In the genomic region with DNA sequence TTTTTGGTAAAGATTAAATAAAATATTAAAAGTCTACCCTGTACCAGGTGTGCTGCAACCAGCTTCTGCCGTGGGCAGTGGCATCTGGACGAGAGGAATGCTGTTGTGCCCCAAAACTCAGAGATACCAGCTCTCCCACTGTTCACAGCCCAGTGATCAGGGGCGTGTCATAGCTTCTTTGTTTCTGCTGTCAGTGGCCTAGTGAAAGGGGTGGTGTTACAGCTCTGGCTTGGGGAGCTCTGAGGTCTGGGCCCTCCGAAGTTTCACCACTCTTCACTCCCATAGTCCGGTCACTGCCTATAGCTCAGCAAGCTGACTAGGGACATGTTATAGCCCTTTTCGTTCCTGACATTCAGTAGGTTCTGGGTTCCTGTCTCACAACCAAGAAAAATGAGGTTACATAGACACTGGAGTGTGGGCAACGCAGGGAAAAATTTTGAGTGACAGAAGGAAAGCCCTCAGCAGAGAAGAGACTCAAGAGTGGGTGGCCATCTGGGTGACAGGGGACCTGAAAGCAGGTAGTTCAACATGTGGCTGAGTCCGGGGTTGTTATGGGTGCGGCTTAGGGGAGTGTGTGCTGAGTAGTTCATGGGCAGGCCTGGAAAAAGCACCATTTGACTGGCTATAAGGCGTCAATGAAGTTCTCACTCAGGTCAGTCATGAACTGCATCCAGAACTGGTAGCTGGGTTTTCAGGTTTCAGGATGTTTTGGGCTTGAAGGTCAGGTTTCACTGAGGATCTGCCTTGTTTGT, we compare ENCODE assay signal across 16 cellular contexts.
A peak's percentile ranks its signal among the peaks of the same experiment; 100 is the strongest.
DNase-seq lines count a peak whose midpoint lies in the region; ATAC-seq, FAIRE-seq and TF ChIP-seq lines count a peak whose summit lies in the region.
"Had no signal": no experiment of that assay in that cellular context is flagged by ENCODE, and none has a peak within 500 bp of the region (broad histone marks: within the 10 kb centered on the region; RNA-seq: fewer than 3 reads in every experiment).

No MANE protein-coding gene starts in this region.

- H3K4me3 Mint-ChIP-seq in astrocyte (ENCODE audit: unreplicated experiment): no peak overlapping the region
- no peak overlapping the region for H3K4me3 Mint-ChIP-seq in activated naive CD8-positive, alpha-beta T cell treated with anti-CD3 and anti-CD28 coated beads for 36 hours
- H3K4me3 Mint-ChIP-seq: CD8-positive, alpha-beta memory T cell; IgD-negative memory B cell had no signal

- H3K4me2 ChIP-seq in HepG2 (ENCODE audit: low read depth, low read length) (no peak overlapping the region), astrocyte (ENCODE audit: low read length) (no peak overlapping the region)
- H3K4me2 ChIP-seq: BLaER1 had no signal

- no peak for TF ChIP-seq RAD21 in HepG2 (CRISPR knock-in tag; IDR thresholded peaks at IDR 0.05)

- WGBS in HepG2 (ENCODE audit: low lambda C conversion rate): 1% methylated on average over 10 of the region's 10 CpGs
- 63% methylated on average over 9 of the region's 10 CpGs for WGBS in right lobe of liver (ENCODE audit: insufficient coverage, low coverage, low lambda C conversion rate, missing lambda C conversion rate)

- H3K4me3 ChIP-seq in HepG2 (replicated peaks in 1 of 3; ENCODE audit: insufficient read depth in 1 of 3, low read depth in 2 of 3, low read length in 3 of 3): no peak overlapping the region
- no peak overlapping the region for H3K4me3 ChIP-seq in right lobe of liver
- no peak overlapping the region for H3K4me3 ChIP-seq in astrocyte (ENCODE audit: insufficient read depth, low read depth, low read length)
- H3K4me3 ChIP-seq in neuron (ENCODE audit: low read length): no peak overlapping the region
- H3K4me3 ChIP-seq: BLaER1 had no signal

- H3K27me3 ChIP-seq in HepG2 (ENCODE audit: control insufficient read depth in 1 of 2, insufficient read depth in 2 of 2, low read length in 2 of 2) (no peaks in the 10 kb centered on the region), right lobe of liver (no peaks in the 10 kb centered on the region), astrocyte (ENCODE audit: insufficient read depth, low read length) (no peaks in the 10 kb centered on the region), neuron (ENCODE audit: insufficient read depth, low read length) (no peaks in the 10 kb centered on the region)
- H3K27me3 ChIP-seq: BLaER1 had no signal

- no peaks in the 10 kb centered on the region for H3K9me3 Mint-ChIP-seq in astrocyte (ENCODE audit: unreplicated experiment)
- peaks cover 3% of the 10 kb centered on the region for H3K9me3 Mint-ChIP-seq in activated naive CD8-positive, alpha-beta T cell treated with anti-CD3 and anti-CD28 coated beads for 36 hours

- in situ Hi-C loops in HepG2 (cut with HindIII; ENCODE audit: extremely low pct_ligation_motif_present, low pct_unique_long_range_greater_than_20kb): no loop called here

- no peaks in the 10 kb centered on the region for H3K4me1 Mint-ChIP-seq in astrocyte (ENCODE audit: low read depth, unreplicated experiment)
- H3K4me1 Mint-ChIP-seq in activated naive CD8-positive, alpha-beta T cell treated with anti-CD3 and anti-CD28 coated beads for 36 hours: no peaks in the 10 kb centered on the region
- H3K4me1 Mint-ChIP-seq: CD8-positive, alpha-beta memory T cell; IgD-negative memory B cell had no signal

- no TSS peak for BruUV-seq in HepG2 (replicated peaks; lab: Mats Ljungman, UMichigan)

- H3K4me1 ChIP-seq in HepG2 (ENCODE audit: insufficient read depth, low read length) (no peaks in the 10 kb centered on the region), right lobe of liver (no peaks in the 10 kb centered on the region), astrocyte (ENCODE audit: insufficient read depth, low read length) (no peaks in the 10 kb centered on the region), neuron (ENCODE audit: insufficient read depth, low read length) (peaks cover 4% of the 10 kb centered on the region)
- H3K4me1 ChIP-seq: BLaER1, Caco-2 had no signal

- TF ChIP-seq CTCF in HepG2 (CRISPR knock-in tag; IDR thresholded peaks at IDR 0.05): no peak
- TF ChIP-seq CTCF in right lobe of liver (IDR thresholded peaks at IDR 0.05): no peak
- TF ChIP-seq CTCF in astrocyte (IDR thresholded peaks at IDR 0.05; ENCODE audit: insufficient read depth, low read depth, low read length): no peak

- CTCF ChIA-PET in HepG2 (lab: Yijun Ruan, JAX; ENCODE audit: low intra/inter-chr PET ratio, low total read pairs): no interaction called here

- FAIRE-seq in HepG2 (lab: Jason Lieb, UNC) (no peak), astrocyte (lab: Jason Lieb, UNC) (no peak)
- FAIRE-seq: GM18507 had no signal

- no peaks in the 10 kb centered on the region for H3K36me3 Mint-ChIP-seq in astrocyte (ENCODE audit: low read depth, unreplicated experiment)
- H3K36me3 Mint-ChIP-seq in activated naive CD8-positive, alpha-beta T cell treated with anti-CD3 and anti-CD28 coated beads for 36 hours: no peaks in the 10 kb centered on the region
- H3K36me3 Mint-ChIP-seq: CD8-positive, alpha-beta memory T cell had no signal

- H3K27me3 Mint-ChIP-seq in astrocyte (ENCODE audit: low read depth, unreplicated experiment): no peaks in the 10 kb centered on the region
- H3K27me3 Mint-ChIP-seq in activated naive CD8-positive, alpha-beta T cell treated with anti-CD3 and anti-CD28 coated beads for 36 hours: no peaks in the 10 kb centered on the region
- H3K27me3 Mint-ChIP-seq: IgD-negative memory B cell had no signal

- H2AFZ ChIP-seq in HepG2 (ENCODE audit: low read length) (no peak overlapping the region), astrocyte (ENCODE audit: low read depth, low read length) (peak overlapping the region; percentile 8), neuron (ENCODE audit: low read depth, low read length) (peak overlapping the region; percentile 53)

- no peaks in the 10 kb centered on the region for H3K36me3 ChIP-seq in HepG2 (replicated peaks in 1 of 2; ENCODE audit: control insufficient read depth in 1 of 2, insufficient read depth in 2 of 2, low read length in 2 of 2)
- H3K36me3 ChIP-seq in right lobe of liver: no peaks in the 10 kb centered on the region
- no peaks in the 10 kb centered on the region for H3K36me3 ChIP-seq in astrocyte (ENCODE audit: insufficient read depth, low read length)
- no peaks in the 10 kb centered on the region for H3K36me3 ChIP-seq in neuron (ENCODE audit: insufficient read depth, low read length)
- H3K36me3 ChIP-seq: BLaER1 had no signal

- TF ChIP-seq POLR2A in HepG2 (IDR thresholded peaks at IDR 0.05; ENCODE audit: insufficient read depth in 1 of 2, low read depth in 2 of 2, low read length in 2 of 2) (no peak), right lobe of liver (IDR thresholded peaks at IDR 0.05) (no peak)

- no peak overlapping the region for H3K27ac Mint-ChIP-seq in astrocyte (ENCODE audit: unreplicated experiment)
- H3K27ac Mint-ChIP-seq in activated naive CD8-positive, alpha-beta T cell treated with anti-CD3 and anti-CD28 coated beads for 36 hours: no peak overlapping the region
- H3K27ac Mint-ChIP-seq: CD8-positive, alpha-beta memory T cell; IgD-negative memory B cell had no signal

- H3K9me3 ChIP-seq in HepG2 (ENCODE audit: low read length): no peaks in the 10 kb centered on the region
- no peaks in the 10 kb centered on the region for H3K9me3 ChIP-seq in right lobe of liver
- no peaks in the 10 kb centered on the region for H3K9me3 ChIP-seq in astrocyte (ENCODE audit: insufficient read depth, low read depth, low read length)
- H3K9me3 ChIP-seq in neuron (ENCODE audit: low read length): peaks cover 2% of the 10 kb centered on the region
- H3K9me3 ChIP-seq: BLaER1, Caco-2 had no signal

- DNase-seq in HepG2 (ENCODE audit: low spot score) (no peak), right lobe of liver (no peak), astrocyte (ENCODE audit: low read depth) (no peak), NCI-H526 treated with DMSO at 0.1 percent for 48 hours (lab: John Stamatoyannopoulos, UW) (no peak)
- no peak for DNase-seq in activated naive CD8-positive, alpha-beta T cell treated with anti-CD3 and anti-CD28 coated beads for 36 hours
- DNase-seq: 8988T; AML-193; Caco-2; CD8-positive, alpha-beta memory T cell; GF-D8 had no signal

- POLR2A ChIA-PET in HepG2 (lab: Yijun Ruan, JAX): no interaction called here

- no peak overlapping the region for H3K9ac ChIP-seq in HepG2 (ENCODE audit: insufficient read depth, low read depth, low read length)
- H3K9ac ChIP-seq in astrocyte (ENCODE audit: low read length): no peak overlapping the region
- H3K9ac ChIP-seq: BLaER1 had no signal

- intact Hi-C loops in HepG2 (cut with micrococcal nuclease; ENCODE audit: unreplicated experiment): no loop called here
- intact Hi-C loops in right lobe of liver (cut with DNase I): no loop called here

- ATAC-seq in HepG2: peak; percentile 26; the same call in 1 of the 3 replicates
- no peak for ATAC-seq in right lobe of liver
- ATAC-seq in HG03196 (IDR thresholded peaks at IDR 0.05; ENCODE audit: unreplicated experiment): no peak
- ATAC-seq: HCT116 had no signal

- no peak overlapping the region for H3K27ac ChIP-seq in HepG2 (ENCODE audit: extremely low read length, insufficient read depth, low read length)
- no peak overlapping the region for H3K27ac ChIP-seq in right lobe of liver
- H3K27ac ChIP-seq in astrocyte (ENCODE audit: low read depth, low read length): no peak overlapping the region
- H3K27ac ChIP-seq: BLaER1 had no signal

- H3K79me2 ChIP-seq in HepG2 (ENCODE audit: insufficient read depth, low read length) (no peaks in the 10 kb centered on the region), astrocyte (ENCODE audit: insufficient read depth, low read length) (no peaks in the 10 kb centered on the region)

- TF ChIP-seq EP300 in HepG2 (IDR thresholded peaks at IDR 0.05; ENCODE audit: low read depth in 2 of 2, low read length in 2 of 2) (no peak), HepG2 (CRISPR knock-in tag; IDR thresholded peaks at IDR 0.05; ENCODE audit: borderline replicate concordance) (no peak)

- no peaks in the 10 kb centered on the region for H4K20me1 ChIP-seq in HepG2 (ENCODE audit: insufficient read depth, low read length)
- no peaks in the 10 kb centered on the region for H4K20me1 ChIP-seq in astrocyte (ENCODE audit: insufficient read depth, low read length)
- H4K20me1 ChIP-seq: BLaER1 had no signal

TF ChIP-seq in HepG2, 621 proteins besides CTCF, POLR2A, EP300 and RAD21:
- no peak for TF ChIP-seq FOXM1 (CRISPR knock-in tag; IDR thresholded peaks at IDR 0.05)
